Comparison of ENCODE assay signal across 1 cellular context in the genomic region with DNA sequence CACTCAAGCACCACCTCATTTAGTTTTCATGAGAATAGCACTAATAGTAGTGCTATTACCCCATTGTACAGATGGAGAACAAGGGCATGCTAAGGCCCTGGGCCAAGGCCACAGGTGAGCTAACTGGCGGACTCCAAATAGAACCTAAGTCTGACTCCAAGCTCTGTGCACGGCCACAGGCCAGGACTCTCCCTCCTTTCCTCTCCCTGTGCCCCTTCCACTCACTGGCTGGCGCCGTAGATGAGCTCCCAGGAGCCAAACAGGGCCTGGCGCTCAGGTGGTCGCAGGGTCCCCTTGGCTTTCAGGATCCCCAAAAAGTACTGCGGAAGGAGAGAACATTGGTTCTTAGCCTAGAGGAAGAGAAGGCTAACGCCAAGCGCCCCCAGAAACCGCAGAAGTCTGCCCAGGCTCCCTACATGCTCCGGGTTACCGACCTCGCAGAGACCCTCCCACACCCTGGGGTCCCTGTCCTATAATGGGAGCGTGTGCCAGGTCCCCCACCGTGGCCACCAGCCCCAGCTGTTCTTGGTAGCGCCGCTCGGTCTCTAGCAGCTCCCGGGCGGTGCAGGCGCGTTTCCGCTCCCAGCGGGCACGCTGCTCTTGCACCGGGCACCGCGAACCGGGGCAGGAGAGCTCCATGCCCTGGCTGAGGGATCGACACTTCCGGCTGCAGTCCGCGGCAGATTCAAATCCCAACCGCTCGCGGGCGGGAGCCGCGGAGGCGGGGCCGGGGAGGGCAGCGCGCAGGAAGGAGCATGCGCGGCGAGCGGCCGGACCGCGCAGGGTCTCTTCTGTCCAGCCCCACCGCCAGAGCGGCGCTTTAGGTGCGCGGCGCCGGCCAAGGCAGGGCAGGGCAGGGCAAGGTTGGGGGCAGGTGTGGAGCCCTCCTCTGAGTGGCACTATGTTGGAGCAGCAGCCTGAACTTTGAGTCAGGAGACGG.
TF ChIP-seq lines count a peak whose summit lies in the region.

A gene with protein sequence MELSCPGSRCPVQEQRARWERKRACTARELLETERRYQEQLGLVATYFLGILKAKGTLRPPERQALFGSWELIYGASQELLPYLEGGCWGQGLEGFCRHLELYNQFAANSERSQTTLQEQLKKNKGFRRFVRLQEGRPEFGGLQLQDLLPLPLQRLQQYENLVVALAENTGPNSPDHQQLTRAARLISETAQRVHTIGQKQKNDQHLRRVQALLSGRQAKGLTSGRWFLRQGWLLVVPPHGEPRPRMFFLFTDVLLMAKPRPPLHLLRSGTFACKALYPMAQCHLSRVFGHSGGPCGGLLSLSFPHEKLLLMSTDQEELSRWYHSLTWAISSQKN (minus strand): TSS at position 665 of the 940 bp plus-strand sequence. CDS start 26 bp downstream, at position 639.

TF ChIP-seq in HepG2, 621 proteins besides CTCF, POLR2A, EP300 and RAD21 (continued from another document and continues in another):
- TF ChIP-seq, protein P1, sequence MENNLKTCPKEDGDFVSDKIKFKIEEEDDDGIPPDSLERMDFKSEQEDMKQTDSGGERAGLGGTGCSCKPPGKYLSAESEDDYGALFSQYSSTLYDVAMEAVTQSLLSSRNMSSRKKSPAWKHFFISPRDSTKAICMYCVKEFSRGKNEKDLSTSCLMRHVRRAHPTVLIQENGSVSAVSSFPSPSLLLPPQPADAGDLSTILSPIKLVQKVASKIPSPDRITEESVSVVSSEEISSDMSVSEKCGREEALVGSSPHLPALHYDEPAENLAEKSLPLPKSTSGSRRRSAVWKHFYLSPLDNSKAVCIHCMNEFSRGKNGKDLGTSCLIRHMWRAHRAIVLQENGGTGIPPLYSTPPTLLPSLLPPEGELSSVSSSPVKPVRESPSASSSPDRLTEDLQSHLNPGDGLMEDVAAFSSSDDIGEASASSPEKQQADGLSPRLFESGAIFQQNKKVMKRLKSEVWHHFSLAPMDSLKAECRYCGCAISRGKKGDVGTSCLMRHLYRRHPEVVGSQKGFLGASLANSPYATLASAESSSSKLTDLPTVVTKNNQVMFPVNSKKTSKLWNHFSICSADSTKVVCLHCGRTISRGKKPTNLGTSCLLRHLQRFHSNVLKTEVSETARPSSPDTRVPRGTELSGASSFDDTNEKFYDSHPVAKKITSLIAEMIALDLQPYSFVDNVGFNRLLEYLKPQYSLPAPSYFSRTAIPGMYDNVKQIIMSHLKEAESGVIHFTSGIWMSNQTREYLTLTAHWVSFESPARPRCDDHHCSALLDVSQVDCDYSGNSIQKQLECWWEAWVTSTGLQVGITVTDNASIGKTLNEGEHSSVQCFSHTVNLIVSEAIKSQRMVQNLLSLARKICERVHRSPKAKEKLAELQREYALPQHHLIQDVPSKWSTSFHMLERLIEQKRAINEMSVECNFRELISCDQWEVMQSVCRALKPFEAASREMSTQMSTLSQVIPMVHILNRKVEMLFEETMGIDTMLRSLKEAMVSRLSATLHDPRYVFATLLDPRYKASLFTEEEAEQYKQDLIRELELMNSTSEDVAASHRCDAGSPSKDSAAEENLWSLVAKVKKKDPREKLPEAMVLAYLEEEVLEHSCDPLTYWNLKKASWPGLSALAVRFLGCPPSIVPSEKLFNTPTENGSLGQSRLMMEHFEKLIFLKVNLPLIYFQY (CRISPR knock-in tag; IDR thresholded peaks at IDR 0.05; ENCODE audit: borderline replicate concordance): peak; percentile 52; the same call in 1 of the 2 replicates
- TF ChIP-seq PAX8 (CRISPR knock-in tag; IDR thresholded peaks at IDR 0.05; ENCODE audit: borderline replicate concordance) (no peak; the same call in 1 of the 2 replicates), ZNF468 (CRISPR knock-in tag; IDR thresholded peaks at IDR 0.05) (peak; percentile 91; the same call in 1 of the 2 replicates), HMGA1 (CRISPR knock-in tag; conservative IDR thresholded peaks at IDR 0.05) (no peak), RBM39 (IDR thresholded peaks at IDR 0.05; ENCODE audit: low read depth, low read length, poor library complexity, severe bottlenecking) (peak; percentile 68), RCOR2 (CRISPR knock-in tag; IDR thresholded peaks at IDR 0.05) (peak; percentile 47; the same call in 1 of the 2 replicates), ZNF564 (CRISPR knock-in tag; IDR thresholded peaks at IDR 0.05) (peak; percentile 94; the same call in 1 of the 2 replicates), ZNF713 (CRISPR knock-in tag; IDR thresholded peaks at IDR 0.05) (no peak), MED13 (CRISPR knock-in tag; IDR thresholded peaks at IDR 0.05) (0 out of 2 replicates have a peak, but pooled peaks have one; percentile 62), ZNF572 (CRISPR knock-in tag; IDR thresholded peaks at IDR 0.05) (no peak), BCL6 (CRISPR knock-in tag; IDR thresholded peaks at IDR 0.05) (0 out of 2 replicates have a peak, but pooled peaks have one; percentile 21), ZNF343 (CRISPR knock-in tag; IDR thresholded peaks at IDR 0.05) (0 out of 2 replicates have a peak, but pooled peaks have one; percentile 59), KLF15 (CRISPR knock-in tag; IDR thresholded peaks at IDR 0.05; ENCODE audit: borderline replicate concordance) (no peak), ONECUT2 (CRISPR knock-in tag; IDR thresholded peaks at IDR 0.05) (peak; percentile 46; the same call in 1 of the 2 replicates), ZBTB42 (CRISPR knock-in tag; IDR thresholded peaks at IDR 0.05) (0 out of 2 replicates have a peak, but pooled peaks have one; percentile 63), CBFB (CRISPR knock-in tag; IDR thresholded peaks at IDR 0.05) (peak; percentile 89), ZNF570 (CRISPR knock-in tag; IDR thresholded peaks at IDR 0.05; ENCODE audit: borderline replicate concordance) (no peak), ZNF10 (CRISPR knock-in tag; IDR thresholded peaks at IDR 0.05; ENCODE audit: borderline replicate concordance, low read depth) (no peak), TBL1XR1 (IDR thresholded peaks at IDR 0.05; ENCODE audit: borderline replicate concordance, low read length, partially characterized antibody) (no peak), KLF11 (CRISPR knock-in tag; IDR thresholded peaks at IDR 0.05) (0 out of 2 replicates have a peak, but pooled peaks have one; percentile 37), TEAD2 (CRISPR knock-in tag; IDR thresholded peaks at IDR 0.05) (0 out of 2 replicates have a peak, but pooled peaks have one; percentile 56), KDM6A (CRISPR knock-in tag; IDR thresholded peaks at IDR 0.05; ENCODE audit: low read depth) (no peak), ZNF264 (CRISPR knock-in tag; IDR thresholded peaks at IDR 0.05) (peak; percentile 56; the same call in 1 of the 2 replicates), ZNF251 (CRISPR knock-in tag; IDR thresholded peaks at IDR 0.05) (no peak), MYNN (CRISPR knock-in tag; IDR thresholded peaks at IDR 0.05; ENCODE audit: low read depth) (no peak), GPN1 (CRISPR knock-in tag; IDR thresholded peaks at IDR 0.05; ENCODE audit: borderline replicate concordance) (peak; percentile 53; the same call in 1 of the 2 replicates), ZNF230 (CRISPR knock-in tag; IDR thresholded peaks at IDR 0.05) (no peak), MAZ (IDR thresholded peaks at IDR 0.05; ENCODE audit: borderline replicate concordance, low read depth, low read length) (peak; percentile 91), MAZ (CRISPR knock-in tag; IDR thresholded peaks at IDR 0.05; ENCODE audit: low read depth) (peak; percentile 87; the same call in 1 of the 2 replicates), SKI (IDR thresholded peaks at IDR 0.05; ENCODE audit: partially characterized antibody) (no peak)
- TF ChIP-seq, protein P2, sequence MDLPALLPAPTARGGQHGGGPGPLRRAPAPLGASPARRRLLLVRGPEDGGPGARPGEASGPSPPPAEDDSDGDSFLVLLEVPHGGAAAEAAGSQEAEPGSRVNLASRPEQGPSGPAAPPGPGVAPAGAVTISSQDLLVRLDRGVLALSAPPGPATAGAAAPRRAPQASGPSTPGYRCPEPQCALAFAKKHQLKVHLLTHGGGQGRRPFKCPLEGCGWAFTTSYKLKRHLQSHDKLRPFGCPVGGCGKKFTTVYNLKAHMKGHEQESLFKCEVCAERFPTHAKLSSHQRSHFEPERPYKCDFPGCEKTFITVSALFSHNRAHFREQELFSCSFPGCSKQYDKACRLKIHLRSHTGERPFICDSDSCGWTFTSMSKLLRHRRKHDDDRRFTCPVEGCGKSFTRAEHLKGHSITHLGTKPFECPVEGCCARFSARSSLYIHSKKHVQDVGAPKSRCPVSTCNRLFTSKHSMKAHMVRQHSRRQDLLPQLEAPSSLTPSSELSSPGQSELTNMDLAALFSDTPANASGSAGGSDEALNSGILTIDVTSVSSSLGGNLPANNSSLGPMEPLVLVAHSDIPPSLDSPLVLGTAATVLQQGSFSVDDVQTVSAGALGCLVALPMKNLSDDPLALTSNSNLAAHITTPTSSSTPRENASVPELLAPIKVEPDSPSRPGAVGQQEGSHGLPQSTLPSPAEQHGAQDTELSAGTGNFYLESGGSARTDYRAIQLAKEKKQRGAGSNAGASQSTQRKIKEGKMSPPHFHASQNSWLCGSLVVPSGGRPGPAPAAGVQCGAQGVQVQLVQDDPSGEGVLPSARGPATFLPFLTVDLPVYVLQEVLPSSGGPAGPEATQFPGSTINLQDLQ (CRISPR knock-in tag; IDR thresholded peaks at IDR 0.05): no peak
- TF ChIP-seq, protein P3, sequence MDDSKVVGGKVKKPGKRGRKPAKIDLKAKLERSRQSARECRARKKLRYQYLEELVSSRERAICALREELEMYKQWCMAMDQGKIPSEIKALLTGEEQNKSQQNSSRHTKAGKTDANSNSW (CRISPR knock-in tag; IDR thresholded peaks at IDR 0.05; ENCODE audit: borderline replicate concordance): no peak
- TF ChIP-seq, protein P4, sequence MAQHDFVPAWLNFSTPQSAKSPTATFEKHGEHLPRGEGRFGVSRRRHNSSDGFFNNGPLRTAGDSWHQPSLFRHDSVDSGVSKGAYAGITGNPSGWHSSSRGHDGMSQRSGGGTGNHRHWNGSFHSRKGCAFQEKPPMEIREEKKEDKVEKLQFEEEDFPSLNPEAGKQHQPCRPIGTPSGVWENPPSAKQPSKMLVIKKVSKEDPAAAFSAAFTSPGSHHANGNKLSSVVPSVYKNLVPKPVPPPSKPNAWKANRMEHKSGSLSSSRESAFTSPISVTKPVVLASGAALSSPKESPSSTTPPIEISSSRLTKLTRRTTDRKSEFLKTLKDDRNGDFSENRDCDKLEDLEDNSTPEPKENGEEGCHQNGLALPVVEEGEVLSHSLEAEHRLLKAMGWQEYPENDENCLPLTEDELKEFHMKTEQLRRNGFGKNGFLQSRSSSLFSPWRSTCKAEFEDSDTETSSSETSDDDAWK (CRISPR knock-in tag; IDR thresholded peaks at IDR 0.05): no peak
- TF ChIP-seq, protein P5, sequence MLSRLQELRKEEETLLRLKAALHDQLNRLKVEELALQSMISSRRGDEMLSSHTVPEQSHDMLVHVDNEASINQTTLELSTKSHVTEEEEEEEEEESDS (CRISPR knock-in tag; IDR thresholded peaks at IDR 0.05; ENCODE audit: borderline replicate concordance): no peak; the same call in 1 of the 2 replicates
- TF ChIP-seq, protein P6, sequence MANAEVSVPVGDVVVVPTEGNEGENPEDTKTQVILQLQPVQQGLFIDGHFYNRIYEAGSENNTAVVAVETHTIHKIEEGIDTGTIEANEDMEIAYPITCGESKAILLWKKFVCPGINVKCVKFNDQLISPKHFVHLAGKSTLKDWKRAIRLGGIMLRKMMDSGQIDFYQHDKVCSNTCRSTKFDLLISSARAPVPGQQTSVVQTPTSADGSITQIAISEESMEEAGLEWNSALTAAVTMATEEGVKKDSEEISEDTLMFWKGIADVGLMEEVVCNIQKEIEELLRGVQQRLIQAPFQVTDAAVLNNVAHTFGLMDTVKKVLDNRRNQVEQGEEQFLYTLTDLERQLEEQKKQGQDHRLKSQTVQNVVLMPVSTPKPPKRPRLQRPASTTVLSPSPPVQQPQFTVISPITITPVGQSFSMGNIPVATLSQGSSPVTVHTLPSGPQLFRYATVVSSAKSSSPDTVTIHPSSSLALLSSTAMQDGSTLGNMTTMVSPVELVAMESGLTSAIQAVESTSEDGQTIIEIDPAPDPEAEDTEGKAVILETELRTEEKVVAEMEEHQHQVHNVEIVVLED (CRISPR knock-in tag; IDR thresholded peaks at IDR 0.05; ENCODE audit: borderline replicate concordance): peak; percentile 81; the same call in 1 of the 2 replicates
- TF ChIP-seq, protein P7, sequence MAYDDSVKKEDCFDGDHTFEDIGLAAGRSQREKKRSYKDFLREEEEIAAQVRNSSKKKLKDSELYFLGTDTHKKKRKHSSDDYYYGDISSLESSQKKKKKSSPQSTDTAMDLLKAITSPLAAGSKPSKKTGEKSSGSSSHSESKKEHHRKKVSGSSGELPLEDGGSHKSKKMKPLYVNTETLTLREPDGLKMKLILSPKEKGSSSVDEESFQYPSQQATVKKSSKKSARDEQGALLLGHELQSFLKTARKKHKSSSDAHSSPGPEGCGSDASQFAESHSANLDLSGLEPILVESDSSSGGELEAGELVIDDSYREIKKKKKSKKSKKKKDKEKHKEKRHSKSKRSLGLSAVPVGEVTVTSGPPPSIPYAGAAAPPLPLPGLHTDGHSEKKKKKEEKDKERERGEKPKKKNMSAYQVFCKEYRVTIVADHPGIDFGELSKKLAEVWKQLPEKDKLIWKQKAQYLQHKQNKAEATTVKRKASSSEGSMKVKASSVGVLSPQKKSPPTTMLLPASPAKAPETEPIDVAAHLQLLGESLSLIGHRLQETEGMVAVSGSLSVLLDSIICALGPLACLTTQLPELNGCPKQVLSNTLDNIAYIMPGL (CRISPR knock-in tag; IDR thresholded peaks at IDR 0.05; ENCODE audit: borderline replicate concordance in 1 of 2, low read depth in 1 of 2): peak; percentile 78 to 87; a peak in 3 of 4 replicates
